In genomic region chr16:79097090-79097489, GRCh38 we compare ENCODE assay signal across 21 cellular contexts.
DNase-seq lines count a peak whose midpoint lies in the region; ATAC-seq lines count a peak whose summit lies in the region.
"Had no signal": no experiment of that assay in that cellular context is flagged by ENCODE, and none has a peak within 500 bp of the region (broad histone marks: within the 10 kb centered on the region; RNA-seq: fewer than 3 reads in every experiment).

No MANE protein-coding gene starts in this region.

- DNase-seq in CD1c-positive myeloid dendritic cell (ENCODE audit: extremely low spot score), result peak; percentile 61
- DNase-seq in NOMO-1 treated with dmso at 0.1 percent for 144 hours (lab: John Stamatoyannopoulos, UW; ENCODE audit: unreplicated experiment), result peak; percentile 36
- DNase-seq in epidermal melanocyte (ENCODE audit: insufficient read length, low spot score), result peak; percentile 86
- DNase-seq in sciatic nerve (ENCODE audit: low spot score), result no peak
- DNase-seq in NCI-H510A (lab: John Stamatoyannopoulos, UW), result no peak
- DNase-seq: Caco-2; CD4-positive, alpha-beta memory T cell; DMS 273 treated with DMSO at 0.1 percent for 48 hours; GOT3; HCEC 1CT; IMR-90; NCI-H1417 treated with DMSO at 0.1 percent for 48 hours; NCI-H187 treated with DMSO at 0.1 percent for 48 hours; NCI-H2107; NCI-H510A treated with DMSO at 0.1 percent for 48 hours; NCI-H748 treated with DMSO at 0.1 percent for 48 hours; NK-92 treated with Interleukin-12 subunit alpha and Interleukin-12 subunit beta, amount 100 ng/mL, for 24 hours had no signal

- intact Hi-C loops in sciatic nerve (cut with DNase I), result no loop called here

- ATAC-seq in sciatic nerve, result peak; percentile 57
- ATAC-seq in HG03432 (IDR thresholded peaks at IDR 0.05; ENCODE audit: unreplicated experiment), result no peak
- ATAC-seq in HG03460 (IDR thresholded peaks at IDR 0.05; ENCODE audit: unreplicated experiment), result no peak
- ATAC-seq: A549, Right ventricle myocardium inferior had no signal

Comparison
In these comparisons a context has a peak if more than half of its experiments do, and no peak if none do; other contexts are left out.
1. DNase-seq: peak in CD1c-positive myeloid dendritic cell (single experiment), NOMO-1 treated with dmso at 0.1 percent for 144 hours (single experiment) and epidermal melanocyte (single experiment); none in sciatic nerve (single experiment) and NCI-H510A (single experiment).